19 cellular contexts compared by ENCODE assay signal in the genomic region with DNA sequence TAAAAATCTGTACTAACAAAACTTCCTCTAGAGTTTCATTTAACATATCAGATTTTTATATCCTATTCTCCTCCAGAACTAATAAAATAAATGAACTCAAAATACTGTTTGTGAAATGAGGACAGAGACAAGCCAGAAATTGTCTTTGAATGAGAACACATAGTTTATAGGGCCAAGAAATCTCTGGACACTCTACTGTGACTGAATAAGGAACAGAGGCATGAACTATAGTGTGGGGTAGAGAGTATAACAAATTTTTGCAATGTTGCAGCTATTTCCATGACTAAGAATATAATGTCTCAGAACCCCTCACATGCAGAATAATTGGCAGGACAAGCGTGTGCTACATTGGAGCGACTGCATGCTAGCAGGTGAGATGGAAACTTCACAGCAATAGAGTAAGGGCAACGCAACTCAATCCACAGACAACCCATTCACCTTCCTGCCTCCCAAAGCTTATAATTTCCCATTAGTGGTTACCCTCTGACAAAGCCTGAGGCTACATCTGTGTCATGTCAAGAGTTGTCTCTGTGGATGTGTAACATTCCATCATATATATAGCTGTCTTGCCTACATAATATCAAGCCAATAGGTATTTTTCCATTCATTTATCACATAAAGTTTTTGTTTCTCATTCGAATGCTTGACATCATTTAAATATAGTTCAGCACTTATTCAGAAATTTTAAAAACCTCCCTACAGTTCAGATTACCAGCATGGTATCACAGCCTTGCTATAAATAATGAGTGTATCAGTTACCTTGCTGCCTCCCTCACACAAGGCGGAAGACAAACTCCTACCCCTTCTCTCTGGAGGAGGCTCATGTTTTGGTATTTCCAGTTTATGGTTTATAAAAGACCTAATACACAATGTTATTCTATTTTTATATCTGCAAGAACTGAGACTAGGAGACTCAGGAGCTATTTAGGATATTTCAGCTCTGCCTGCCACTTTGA. TPM values are rescaled to one million over a fixed set of nuclear protein-coding genes. Genes with fewer than 3 reads are reported as not detected.
A peak's percentile ranks its signal among the peaks of the same experiment; 100 is the strongest.
DNase-seq lines count a peak whose midpoint lies in the region; ATAC-seq, FAIRE-seq and TF ChIP-seq lines count a peak whose summit lies in the region.
"Had no signal": no experiment of that assay in that cellular context is flagged by ENCODE, and none has a peak within 500 bp of the region (broad histone marks: within the 10 kb centered on the region; RNA-seq: fewer than 3 reads in every experiment).

No MANE protein-coding gene starts in this region.

- no peak overlapping the region for H3K4me3 Mint-ChIP-seq in type B pancreatic cell
- no peak overlapping the region for H3K4me3 Mint-ChIP-seq in activated T-cell treated with anti-CD3 and anti-CD28 coated beads, Interleukin-2, amount 50 U/mL, for 72 hours
- H3K4me3 Mint-ChIP-seq: CD8-positive, alpha-beta memory T cell had no signal

- peaks cover 6% of the 10 kb centered on the region for H3K9me3 Mint-ChIP-seq in type B pancreatic cell
- no peaks in the 10 kb centered on the region for H3K9me3 Mint-ChIP-seq in activated T-cell treated with anti-CD3 and anti-CD28 coated beads, Interleukin-2, amount 50 U/mL, for 72 hours
- H3K9me3 Mint-ChIP-seq: CD8-positive, alpha-beta memory T cell had no signal

- H3K4me1 Mint-ChIP-seq in type B pancreatic cell (ENCODE audit: unreplicated experiment), result peaks cover 9% of the 10 kb centered on the region
- H3K4me1 Mint-ChIP-seq in activated T-cell treated with anti-CD3 and anti-CD28 coated beads, Interleukin-2, amount 50 U/mL, for 72 hours (ENCODE audit: low read depth), result no peaks in the 10 kb centered on the region
- H3K4me1 Mint-ChIP-seq: CD8-positive, alpha-beta memory T cell had no signal

- H3K27me3 ChIP-seq in right atrium auricular region, result no peaks in the 10 kb centered on the region
- H3K27me3 ChIP-seq in keratinocyte (ENCODE audit: control insufficient read depth, extremely low read depth, insufficient read depth, low read length), result no peaks in the 10 kb centered on the region
- H3K27me3 ChIP-seq: BLaER1, MG63 had no signal

- no peaks in the 10 kb centered on the region for H3K9me3 ChIP-seq in right atrium auricular region
- no peaks in the 10 kb centered on the region for H3K9me3 ChIP-seq in keratinocyte (ENCODE audit: control insufficient read depth, low read depth, low read length)
- H3K9me3 ChIP-seq: BLaER1, MG63 had no signal

- DNase-seq in Right ventricle myocardium superior, result no peak
- no peak for DNase-seq in right atrium auricular region (ENCODE audit: low spot score)
- DNase-seq in epithelial cell of prostate (ENCODE audit: low read depth, low spot score), result no peak
- no peak for DNase-seq in keratinocyte (ENCODE audit: low read depth, low spot score)
- no peak for DNase-seq in type B pancreatic cell (ENCODE audit: extremely low spot score, unreplicated experiment)
- no peak for DNase-seq in stimulated activated CD4-positive, alpha-beta T cell treated with anti-CD3 and anti-CD28 coated beads, Interleukin-2, amount 100 ng/mL, for 24 hours
- no peak for DNase-seq in activated T-cell treated with anti-CD3 and anti-CD28 coated beads, Interleukin-2, amount 50 U/mL, for 72 hours
- no peak for DNase-seq in H4 (ENCODE audit: low spot score)
- DNase-seq: 8988T; CD8-positive, alpha-beta memory T cell; GOT3; KBM-7; MG63; NCI-H1092 treated with DMSO at 0.1 percent for 48 hours; NCI-H1694 treated with DMSO at 0.1 percent for 48 hours; NCI-H446; NCI-H82 had no signal

- no peak overlapping the region for H3K9ac ChIP-seq in keratinocyte (ENCODE audit: control insufficient read depth, extremely low read depth, insufficient read depth, low read length)
- H3K9ac ChIP-seq: BLaER1 had no signal

- H3K9me1 ChIP-seq in keratinocyte (ENCODE audit: control insufficient read depth, extremely low read depth, insufficient read depth, low read length), result no peaks in the 10 kb centered on the region

- intact Hi-C loops in Right ventricle myocardium superior (cut with DNase I), result no loop called here

- H3K36me3 ChIP-seq in right atrium auricular region (no peaks in the 10 kb centered on the region), keratinocyte (ENCODE audit: control insufficient read depth in 2 of 2, extremely low read depth in 1 of 2, insufficient read depth in 2 of 2, low read length in 2 of 2) (no peaks in the 10 kb centered on the region)
- H3K36me3 ChIP-seq: BLaER1, MG63 had no signal

- no peak overlapping the region for H2AFZ ChIP-seq in keratinocyte (ENCODE audit: control insufficient read depth, low read length)

- H3K27me3 Mint-ChIP-seq in type B pancreatic cell, result no peaks in the 10 kb centered on the region
- H3K27me3 Mint-ChIP-seq in activated T-cell treated with anti-CD3 and anti-CD28 coated beads, Interleukin-2, amount 50 U/mL, for 72 hours (ENCODE audit: low read depth), result peaks cover 8% of the 10 kb centered on the region

- peak; percentile 93 for FAIRE-seq in keratinocyte (lab: Jason Lieb, UNC)
- FAIRE-seq: RCC 7860 had no signal

- H3K36me3 Mint-ChIP-seq in type B pancreatic cell, result no peaks in the 10 kb centered on the region
- H3K36me3 Mint-ChIP-seq in activated T-cell treated with anti-CD3 and anti-CD28 coated beads, Interleukin-2, amount 50 U/mL, for 72 hours (ENCODE audit: insufficient read depth in 2 of 2), result no peaks in the 10 kb centered on the region
- H3K36me3 Mint-ChIP-seq: CD8-positive, alpha-beta memory T cell had no signal

- H3K4me2 ChIP-seq in keratinocyte (ENCODE audit: control insufficient read depth, extremely low read depth, insufficient read depth, low read depth, low read length), result peak overlapping the region; percentile 65
- H3K4me2 ChIP-seq: BLaER1 had no signal

- H3K4me3 ChIP-seq in right atrium auricular region (no peak overlapping the region), keratinocyte (ENCODE audit: control insufficient read depth in 2 of 3, extremely low read depth in 1 of 3, insufficient read depth in 2 of 3, low read depth in 1 of 3, low read length in 3 of 3) (no peak overlapping the region)
- H3K4me3 ChIP-seq: BLaER1, MG63 had no signal

- H3K79me2 ChIP-seq in keratinocyte (ENCODE audit: control insufficient read depth, insufficient read depth, low read length), result no peaks in the 10 kb centered on the region

- dilution Hi-C loops in keratinocyte (cut with MboI; ENCODE audit: extremely low pct_ligation_motif_present, low sequenced_read_pairs), result no loop called here

- peak overlapping the region; percentile 33 for H3K27ac Mint-ChIP-seq in type B pancreatic cell
- no peak overlapping the region for H3K27ac Mint-ChIP-seq in activated T-cell treated with anti-CD3 and anti-CD28 coated beads, Interleukin-2, amount 50 U/mL, for 72 hours
- H3K27ac Mint-ChIP-seq: CD8-positive, alpha-beta memory T cell had no signal

- no peaks in the 10 kb centered on the region for H4K20me1 ChIP-seq in keratinocyte (ENCODE audit: control insufficient read depth, extremely low read depth, insufficient read depth, low read length)
- H4K20me1 ChIP-seq: BLaER1 had no signal

- H3K4me1 ChIP-seq in right atrium auricular region (no peaks in the 10 kb centered on the region), keratinocyte (ENCODE audit: control insufficient read depth, extremely low read depth, insufficient read depth, low read length) (peaks cover 33% of the 10 kb centered on the region)
- H3K4me1 ChIP-seq: BLaER1 had no signal

- H3K27ac ChIP-seq in right atrium auricular region, result no peak overlapping the region
- H3K27ac ChIP-seq in epithelial cell of prostate, result peak overlapping the region; percentile 65
- no peak overlapping the region for H3K27ac ChIP-seq in keratinocyte (ENCODE audit: control insufficient read depth, insufficient read depth, low read length)
- H3K27ac ChIP-seq: BLaER1 had no signal

- ATAC-seq in Right ventricle myocardium superior (ENCODE audit: poor library complexity), result peak; percentile 55
- no peak for ATAC-seq in activated T-cell treated with anti-CD3 and anti-CD28 coated beads, Interleukin-2, amount 50 U/mL, for 72 hours (replicated peaks in 1 of 2)

- TF ChIP-seq CTCF in right atrium auricular region (IDR thresholded peaks at IDR 0.05) (no peak), keratinocyte (optimal IDR thresholded peaks at IDR 0.05 in 1 of 3, IDR thresholded peaks at IDR 0.05 in 1 of 3, conservative IDR thresholded peaks at IDR 0.05 in 1 of 3; ENCODE audit: extremely low read depth in 1 of 3, insufficient read depth in 2 of 3, low read length in 3 of 3) (no peak), type B pancreatic cell (conservative IDR thresholded peaks at IDR 0.05) (no peak)

RNA-seq across cellular contexts. Expression of gene ECHDC1, which starts 47.9 kb away (rescaled TPM):
- total RNA-seq in Right ventricle myocardium superior (41.8 TPM), right atrium auricular region (10 to 100 TPM; 29.8 to 37.3 TPM), type B pancreatic cell (ENCODE audit: low replicate concordance) (40.5 and 48.4 TPM in 2 replicates)
- polyA plus RNA-seq in keratinocyte, result 28.0 to 56.9 TPM (median 46.2 TPM) in 3 replicates
- 85.6 TPM for polyA plus RNA-seq in keratinocyte (2011; ENCODE audit: low read depth)
- polyA plus RNA-seq in keratinocyte (2011; cell fraction: cytosol; rRNA removed), result 34.6 and 62.0 TPM in 2 replicates
- polyA plus RNA-seq in keratinocyte (2011; cell fraction: nucleus; rRNA removed), result 28.3 and 37.7 TPM in 2 replicates
- polyA plus RNA-seq in keratinocyte (2012; ENCODE audit: low replicate concordance), result 37.1 and 52.0 TPM in 2 replicates
- 0.72 to 44.9 TPM (median 13.9 TPM) in 3 replicates for polyA minus RNA-seq in keratinocyte
- polyA minus RNA-seq in keratinocyte (2011; cell fraction: cytosol; rRNA and poly(A)+ RNA removed), result 19.2 TPM
- polyA minus RNA-seq in keratinocyte (2011; cell fraction: nucleus; rRNA and poly(A)+ RNA removed), result 12.2 and 32.3 TPM in 2 replicates
- 10 to 100 TPM; 46.9 to 53.6 TPM for total RNA-seq in activated T-cell treated with anti-CD3 and anti-CD28 coated beads, Interleukin-2, amount 50 U/mL, for 72 hours
- 60.7 and 67.5 TPM in 2 replicates for total RNA-seq in H4 (2014; rRNA removed; shearing (Covaris generic))
